Comparison of ENCODE assay signal across 1 cellular context in genomic region chr9:124860582-124861341, GRCh38.
TF ChIP-seq lines count a peak whose summit lies in the region.

No MANE protein-coding gene starts in this region.

TF ChIP-seq in GM12878, 131 proteins besides CTCF, POLR2A, EP300 and RAD21:
- TF ChIP-seq POLR2AphosphoS5 (IDR thresholded peaks at IDR 0.05; ENCODE audit: low read length) (0 out of 2 replicates have a peak, but pooled peaks have one; percentile 47), MTA2 (IDR thresholded peaks at IDR 0.05; ENCODE audit: low read depth) (no peak)
